Comparison of ENCODE assay signal across 12 cellular contexts in genomic region chr3:161700998-161701397, GRCh38.
DNase-seq lines count a peak whose midpoint lies in the region; ATAC-seq and TF ChIP-seq lines count a peak whose summit lies in the region.
"Had no signal": no experiment of that assay in that cellular context is flagged by ENCODE, and none has a peak within 500 bp of the region (broad histone marks: within the 10 kb centered on the region; RNA-seq: fewer than 3 reads in every experiment).

No MANE protein-coding gene starts in this region.

- H3K36me3 Mint-ChIP-seq in endodermal cell (ENCODE audit: low read depth) (no peaks in the 10 kb centered on the region), glutamatergic neuron (ENCODE audit: unreplicated experiment) (no peaks in the 10 kb centered on the region)

- peaks cover under 1% of the 10 kb centered on the region for H3K9me3 Mint-ChIP-seq in endodermal cell
- no peaks in the 10 kb centered on the region for H3K9me3 Mint-ChIP-seq in glutamatergic neuron (ENCODE audit: unreplicated experiment)
- H3K9me3 Mint-ChIP-seq: T-helper 1 cell treated with Interleukin-12 subunit alpha and Interleukin-12 subunit beta and Interleukin-4 antibody, amounts not matched to agents 30 μg/mL and 1 μg/mL, for 36 hours had no signal

- peak overlapping the region; percentile 42 for H3K27ac Mint-ChIP-seq in endodermal cell
- H3K27ac Mint-ChIP-seq in glutamatergic neuron (ENCODE audit: unreplicated experiment), result no peak overlapping the region
- H3K27ac Mint-ChIP-seq: T-helper 1 cell treated with Interleukin-12 subunit alpha and Interleukin-12 subunit beta and Interleukin-4 antibody, amounts not matched to agents 30 μg/mL and 1 μg/mL, for 36 hours had no signal

- ATAC-seq in GM18502 (IDR thresholded peaks at IDR 0.05; ENCODE audit: poor library complexity, unreplicated experiment) (peak; percentile 86), GM21447 (IDR thresholded peaks at IDR 0.05; ENCODE audit: unreplicated experiment) (peak; percentile 58), HG03432 (IDR thresholded peaks at IDR 0.05; ENCODE audit: unreplicated experiment) (peak; percentile 95)

- TF ChIP-seq CTCF in endodermal cell (conservative IDR thresholded peaks at IDR 0.05) (peak; percentile 64), glutamatergic neuron (IDR thresholded peaks at IDR 0.05; ENCODE audit: partially characterized antibody, unreplicated experiment) (no peak)

- no peak overlapping the region for H3K27ac ChIP-seq in endodermal cell (ENCODE audit: low read depth, low read length)
- H3K27ac ChIP-seq: vagina had no signal

- H3K36me3 ChIP-seq in endodermal cell (ENCODE audit: control insufficient read depth, insufficient read depth, low read length), result no peaks in the 10 kb centered on the region
- H3K36me3 ChIP-seq: vagina had no signal

- H3K9me3 ChIP-seq in endodermal cell (ENCODE audit: control insufficient read depth, low read length), result no peaks in the 10 kb centered on the region
- H3K9me3 ChIP-seq: Caco-2, vagina had no signal

- WGBS in endodermal cell (ENCODE audit: insufficient coverage in 1 of 2, insufficient read length in 1 of 2), 2 experiments, result 93 to 94% methylated on average over 2 of the region's 2 CpGs

- H3K4me3 ChIP-seq in endodermal cell (ENCODE audit: low read length), result no peak overlapping the region
- H3K4me3 ChIP-seq: vagina had no signal

- peak; percentile 70 for DNase-seq in endodermal cell
- no peak for DNase-seq in dedifferentiated amniotic fluid mesenchymal stem cell (ENCODE audit: extremely low spot score)
- DNase-seq in stimulated activated CD4-positive, alpha-beta T cell treated with anti-CD3 and anti-CD28 coated beads, Interleukin-2, amount 100 ng/mL, for 24 hours, result no peak
- DNase-seq in glutamatergic neuron, result no peak
- DNase-seq in putamen (ENCODE audit: low spot score), result no peak
- DNase-seq: Caco-2, NCI-H2107 had no signal

- H3K4me1 Mint-ChIP-seq in endodermal cell, result no peaks in the 10 kb centered on the region
- no peaks in the 10 kb centered on the region for H3K4me1 Mint-ChIP-seq in glutamatergic neuron (ENCODE audit: low read depth, unreplicated experiment)

- H3K27me3 Mint-ChIP-seq in endodermal cell (ENCODE audit: insufficient read depth) (no peaks in the 10 kb centered on the region), glutamatergic neuron (ENCODE audit: unreplicated experiment) (no peaks in the 10 kb centered on the region)

- no peaks in the 10 kb centered on the region for H3K27me3 ChIP-seq in endodermal cell (ENCODE audit: control insufficient read depth, insufficient read depth, low read length, poor library complexity, severe bottlenecking)
- H3K27me3 ChIP-seq: vagina had no signal

- no peak overlapping the region for H3K9ac ChIP-seq in endodermal cell (ENCODE audit: extremely low read depth, low read length, poor library complexity, severe bottlenecking)

- H3K4me3 Mint-ChIP-seq in endodermal cell (no peak overlapping the region), glutamatergic neuron (ENCODE audit: unreplicated experiment) (no peak overlapping the region)
- H3K4me3 Mint-ChIP-seq: T-helper 1 cell treated with Interleukin-12 subunit alpha and Interleukin-12 subunit beta and Interleukin-4 antibody, amounts not matched to agents 30 μg/mL and 1 μg/mL, for 36 hours had no signal

- H3K4me1 ChIP-seq in endodermal cell (ENCODE audit: control insufficient read depth, insufficient read depth, low read length), result no peaks in the 10 kb centered on the region
- H3K4me1 ChIP-seq: Caco-2, vagina had no signal
